Comparison of ENCODE assay signal across 8 cellular contexts in the genomic region with DNA sequence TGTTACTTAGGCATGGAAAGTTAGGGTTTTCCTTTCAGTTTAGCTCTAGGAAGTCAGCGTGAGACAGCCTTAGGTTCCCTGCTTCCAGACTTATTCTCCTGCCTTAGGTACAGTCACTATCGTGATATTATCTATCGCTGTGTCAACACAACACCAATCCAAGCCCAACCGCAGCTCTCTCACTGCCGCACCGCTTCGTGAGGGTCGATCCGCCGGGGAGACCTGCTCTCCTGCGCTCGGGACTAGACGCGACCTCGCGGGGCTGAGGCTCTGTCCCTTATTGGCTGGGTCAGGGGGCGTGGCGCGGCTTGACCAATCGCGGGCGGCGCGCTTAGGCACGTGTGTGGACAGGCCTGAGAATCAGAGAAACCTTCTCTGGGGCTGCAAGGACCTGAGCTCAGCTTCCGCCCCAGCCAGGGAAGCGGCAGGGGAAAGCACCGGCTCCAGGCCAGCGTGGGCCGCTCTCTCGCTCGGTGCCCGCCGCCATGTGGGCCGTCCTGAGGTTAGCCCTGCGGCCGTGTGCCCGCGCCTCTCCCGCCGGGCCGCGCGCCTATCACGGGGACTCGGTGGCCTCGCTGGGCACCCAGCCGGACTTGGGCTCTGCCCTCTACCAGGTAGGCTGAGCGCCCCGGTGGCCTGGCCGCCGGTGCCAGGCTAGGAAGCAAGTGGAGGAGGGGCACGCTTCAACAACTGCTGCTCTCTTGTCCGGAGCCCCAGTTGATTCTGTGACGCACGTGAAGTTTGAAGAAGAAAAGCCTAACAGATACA.
DNase-seq lines count a peak whose midpoint lies in the region; ATAC-seq lines count a peak whose summit lies in the region.

A gene (plus strand): TSS at position 400 of the 768 bp plus-strand sequence. CDS start 86 bp downstream, at position 486.

- H3K4me1 ChIP-seq in BLaER1 treated with 17β-estradiol and CSF1 and Interleukin-3, amounts not matched to agents 10 nM and 100 nM, result peaks cover 8 to 17% (median 12%) of the 10 kb centered on the region in 10 experiments; a peak in 8 of 20 replicates

- 0 out of 22 replicates have a peak, but pooled peaks cover 0 to 5% (median 0%) of the 10 kb centered on the region in 11 experiments for H3K36me3 ChIP-seq in BLaER1 treated with 17β-estradiol and CSF1 and Interleukin-3, amounts not matched to agents 10 nM and 100 nM

- H3K4me3 ChIP-seq in BLaER1 treated with 17β-estradiol and CSF1 and Interleukin-3, amounts not matched to agents 10 nM and 100 nM, result peak within 1 kb of the TSS; percentile 55 to 79 (median 69)

- peaks cover 8 to 23% (median 14%) of the 10 kb centered on the region in 11 experiments; a peak in 18 of 22 replicates for H3K9me3 ChIP-seq in BLaER1 treated with 17β-estradiol and CSF1 and Interleukin-3, amounts not matched to agents 10 nM and 100 nM (replicated peaks in 1 of 11)

- DNase-seq in NCI-H69 (lab: John Stamatoyannopoulos, UW) (peak; percentile 99), cortex of kidney (lab: John Stamatoyannopoulos, UW) (peak; percentile 65), left kidney (ENCODE audit: low read depth, low spot score) (peak; percentile 98)
- DNase-seq in activated CD4-positive, alpha-beta T cell treated with anti-CD3 and anti-CD28 coated beads, Interleukin-2, amount 50 U/mL, for 1 hour, result peak; percentile 96
- DNase-seq in stimulated activated CD4-positive, alpha-beta T cell treated with anti-CD3 and anti-CD28 coated beads, Interleukin-1b, Interleukin-23, amount 100 ng/mL, for 48 hours, result peak; percentile 98

- H3K4me2 ChIP-seq in BLaER1 treated with 17β-estradiol and CSF1 and Interleukin-3, amounts not matched to agents 10 nM and 100 nM, result peak within 1 kb of the TSS; percentile 65 to 93 (median 77)

- H3K27me3 ChIP-seq in BLaER1 treated with 17β-estradiol and CSF1 and Interleukin-3, amounts not matched to agents 10 nM and 100 nM, result peaks cover 0 to 7% (median 0%) of the 10 kb centered on the region in 11 experiments; a peak in 3 of 22 replicates

- ATAC-seq in GM19351 (IDR thresholded peaks at IDR 0.05; ENCODE audit: unreplicated experiment) (peak; percentile 96), HG03520 (IDR thresholded peaks at IDR 0.05; ENCODE audit: unreplicated experiment) (peak; percentile 97)

- H3K27ac ChIP-seq in BLaER1 treated with 17β-estradiol and CSF1 and Interleukin-3, amounts not matched to agents 10 nM and 100 nM, result peak within 1 kb of the TSS; percentile 66 to 90 (median 84); a peak in 21 of 22 replicates

- H4K20me1 ChIP-seq in BLaER1 treated with 17β-estradiol and CSF1 and Interleukin-3, amounts not matched to agents 10 nM and 100 nM, result no peaks in the 10 kb centered on the region

- H3K9ac ChIP-seq in BLaER1 treated with 17β-estradiol and CSF1 and Interleukin-3, amounts not matched to agents 10 nM and 100 nM, result peak within 1 kb of the TSS; percentile 78 to 89 (median 82)

Comparison
In these comparisons a context has a peak if more than half of its experiments do, and no peak if none do; other contexts are left out.
1. Peak in every context shown above with its lines: DNase-seq, ATAC-seq, H3K4me3 ChIP-seq and H3K27ac ChIP-seq.